In genomic region chr1:6245869-6246496, GRCh38 we compare ENCODE assay signal across 1 cellular context.
TF ChIP-seq lines count a peak whose summit lies in the region.

No MANE protein-coding gene starts in this region.

TF ChIP-seq in HEK293, 187 proteins besides CTCF, POLR2A, EP300 and RAD21 (continued from another document):
- TF ChIP-seq TSHZ1 (tag by site-specific recombination; IDR thresholded peaks at IDR 0.05; ENCODE audit: borderline replicate concordance) (no peak), ZNF174 (tag by site-specific recombination; IDR thresholded peaks at IDR 0.05) (no peak), ZBTB48 (tag by site-specific recombination; IDR thresholded peaks at IDR 0.05) (0 out of 2 replicates have a peak, but pooled peaks have one; percentile 21), EGR2 (tag by site-specific recombination; IDR thresholded peaks at IDR 0.05; ENCODE audit: low read depth) (0 out of 2 replicates have a peak, but pooled peaks have one; percentile 41), ZNF148 (tag by site-specific recombination; IDR thresholded peaks at IDR 0.05; ENCODE audit: borderline replicate concordance) (no peak), ZNF140 (tag by site-specific recombination; IDR thresholded peaks at IDR 0.05) (no peak), ZNF501 (tag by site-specific recombination; IDR thresholded peaks at IDR 0.05) (0 out of 2 replicates have a peak, but pooled peaks have one; percentile 30), ZNF514 (tag by site-specific recombination; IDR thresholded peaks at IDR 0.05) (no peak), ZBTB8A (tag by site-specific recombination; IDR thresholded peaks at IDR 0.05) (no peak), YY1 (tag by site-specific recombination; IDR thresholded peaks at IDR 0.05) (no peak), ZNF639 (tag by site-specific recombination; IDR thresholded peaks at IDR 0.05) (no peak), ZFHX2 (tag by site-specific recombination; conservative IDR thresholded peaks at IDR 0.05) (peak; percentile 5; the same call in 1 of the 2 replicates), KLF9 (tag by site-specific recombination; IDR thresholded peaks at IDR 0.05; ENCODE audit: low read depth) (peak; percentile 68), KLF8 (tag by site-specific recombination; IDR thresholded peaks at IDR 0.05) (peak; percentile 8; the same call in 1 of the 2 replicates), ZNF529 (tag by site-specific recombination; IDR thresholded peaks at IDR 0.05; ENCODE audit: insufficient replicate concordance) (no peak), ZNF629 (tag by site-specific recombination; IDR thresholded peaks at IDR 0.05) (peak; percentile 51), ZNF48 (tag by site-specific recombination; IDR thresholded peaks at IDR 0.05) (no peak), ZNF658 (tag by site-specific recombination; IDR thresholded peaks at IDR 0.05) (no peak), ZIC2 (tag by site-specific recombination; IDR thresholded peaks at IDR 0.05) (peak; percentile 74), ZBTB11 (tag by site-specific recombination; conservative IDR thresholded peaks at IDR 0.05; ENCODE audit: low read depth) (peak; percentile 93), ZFP37 (tag by site-specific recombination; IDR thresholded peaks at IDR 0.05) (no peak), REPIN1 (tag by site-specific recombination; IDR thresholded peaks at IDR 0.05; ENCODE audit: low read depth) (no peak), PRDM2 (tag by site-specific recombination; IDR thresholded peaks at IDR 0.05; ENCODE audit: borderline replicate concordance) (no peak), GLI2 (tag by site-specific recombination; IDR thresholded peaks at IDR 0.05; ENCODE audit: borderline replicate concordance, low read depth) (no peak)
TF ChIP-seq in HEK293: peak in this region for 13.
